ENCODE assay signal across 18 cellular contexts in the genomic region with DNA sequence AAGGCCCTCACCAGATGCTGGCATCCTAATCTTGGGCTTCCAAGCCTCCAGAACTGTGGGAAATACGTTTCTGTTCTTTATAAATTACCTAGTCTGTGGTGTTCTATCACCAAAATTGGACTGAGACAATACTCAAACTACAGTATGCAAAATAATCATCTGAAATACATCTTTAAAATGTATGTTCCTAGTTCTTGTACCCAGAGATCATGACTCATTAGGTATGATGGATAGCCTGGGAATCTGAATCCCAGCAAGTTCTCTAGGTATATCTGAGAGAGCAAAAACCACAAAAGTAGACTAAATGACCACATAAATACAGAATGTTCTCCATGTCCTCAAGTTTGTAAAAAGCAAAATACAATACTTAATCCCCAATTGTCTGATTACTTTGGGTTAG.
"Had no signal": no experiment of that assay in that cellular context is flagged by ENCODE, and none has a peak within 500 bp of the region (broad histone marks: within the 10 kb centered on the region; RNA-seq: fewer than 3 reads in every experiment).

No MANE protein-coding gene starts in this region.

- H3K27me3 Mint-ChIP-seq: activated CD4-positive, alpha-beta memory T cell treated with anti-CD3 and anti-CD28 coated beads for 36 hours; activated CD4-positive, alpha-beta T cell treated with anti-CD3 and anti-CD28 coated beads for 36 hours; activated naive CD4-positive, alpha-beta T cell treated with anti-CD3 and anti-CD28 coated beads, Interleukin-2, amount 50 U/mL, for 24 hours; stimulated activated naive CD8-positive, alpha-beta T cell treated with anti-CD3 and anti-CD28 coated beads, Interleukin-15, amount 100 ng/mL, for 72 hours; type B pancreatic cell had no signal

- DNase-seq: activated CD4-positive, alpha-beta memory T cell treated with anti-CD3 and anti-CD28 coated beads for 36 hours; activated CD4-positive, alpha-beta T cell treated with anti-CD3 and anti-CD28 coated beads for 36 hours; activated CD8-positive, alpha-beta memory T cell treated with anti-CD3 and anti-CD28 coated beads, Interleukin-2, amount 10 ng/mL, durations not matched to agents 7 days and 5 days; activated effector memory CD4-positive, alpha-beta T cell treated with anti-CD3 and anti-CD28 coated beads, Interleukin-2, amount 50 U/mL, for 16 hours; activated T-cell treated with anti-CD3 and anti-CD28 coated beads, Interleukin-2, amount 50 U/mL, for 4 hours; dermis blood vessel endothelial cell; effector memory CD8-positive, alpha-beta T cell; hippocampal formation; left ventricle myocardium superior; mesendoderm; posterior cingulate gyrus; stimulated activated naive CD8-positive, alpha-beta T cell treated with anti-CD3 and anti-CD28 coated beads, Interleukin-15, amount 100 ng/mL, for 72 hours; T-helper 2 cell had no signal

- ATAC-seq: activated CD4-positive, alpha-beta T cell treated with anti-CD3 and anti-CD28 coated beads for 36 hours; activated CD8-positive, alpha-beta memory T cell treated with anti-CD3 and anti-CD28 coated beads, Interleukin-2, amount 10 ng/mL, durations not matched to agents 7 days and 5 days; activated T-cell treated with anti-CD3 and anti-CD28 coated beads, Interleukin-2, amount 50 U/mL, for 4 hours; effector memory CD8-positive, alpha-beta T cell; left ventricle myocardium superior; natural killer cell treated with Interleukin-12 subunit alpha and Interleukin-12 subunit beta and Interleukin-15 and Interleukin-18, amount 100 ng/mL, for 72 hours; stimulated activated naive CD8-positive, alpha-beta T cell treated with anti-CD3 and anti-CD28 coated beads, Interleukin-15, amount 100 ng/mL, for 72 hours had no signal

- H3K27me3 ChIP-seq: right atrium auricular region had no signal

- H3K36me3 ChIP-seq: right atrium auricular region had no signal

- H3K4me1 ChIP-seq: right atrium auricular region had no signal

- H3K4me3 Mint-ChIP-seq: activated CD4-positive, alpha-beta memory T cell treated with anti-CD3 and anti-CD28 coated beads for 36 hours; activated CD4-positive, alpha-beta T cell treated with anti-CD3 and anti-CD28 coated beads for 36 hours; activated CD8-positive, alpha-beta memory T cell treated with anti-CD3 and anti-CD28 coated beads, Interleukin-2, amount 10 ng/mL, durations not matched to agents 7 days and 5 days; activated naive CD4-positive, alpha-beta T cell treated with anti-CD3 and anti-CD28 coated beads, Interleukin-2, amount 50 U/mL, for 24 hours; activated T-cell treated with anti-CD3 and anti-CD28 coated beads, Interleukin-2, amount 50 U/mL, for 4 hours; effector memory CD8-positive, alpha-beta T cell; natural killer cell treated with Interleukin-12 subunit alpha and Interleukin-12 subunit beta and Interleukin-15 and Interleukin-18, amount 100 ng/mL, for 72 hours; stimulated activated naive CD8-positive, alpha-beta T cell treated with anti-CD3 and anti-CD28 coated beads, Interleukin-15, amount 100 ng/mL, for 72 hours; type B pancreatic cell had no signal

- H3K4me3 ChIP-seq: right atrium auricular region had no signal

- FAIRE-seq: bronchial epithelial cell had no signal

- H3K36me3 Mint-ChIP-seq: activated CD4-positive, alpha-beta memory T cell treated with anti-CD3 and anti-CD28 coated beads for 36 hours; activated CD8-positive, alpha-beta memory T cell treated with anti-CD3 and anti-CD28 coated beads, Interleukin-2, amount 10 ng/mL, durations not matched to agents 7 days and 5 days; activated naive CD4-positive, alpha-beta T cell treated with anti-CD3 and anti-CD28 coated beads, Interleukin-2, amount 50 U/mL, for 24 hours; natural killer cell treated with Interleukin-12 subunit alpha and Interleukin-12 subunit beta and Interleukin-15 and Interleukin-18, amount 100 ng/mL, for 72 hours; type B pancreatic cell had no signal

- H3K4me1 Mint-ChIP-seq: activated CD4-positive, alpha-beta T cell treated with anti-CD3 and anti-CD28 coated beads for 36 hours; activated CD8-positive, alpha-beta memory T cell treated with anti-CD3 and anti-CD28 coated beads, Interleukin-2, amount 10 ng/mL, durations not matched to agents 7 days and 5 days; activated naive CD4-positive, alpha-beta T cell treated with anti-CD3 and anti-CD28 coated beads, Interleukin-2, amount 50 U/mL, for 24 hours; stimulated activated naive CD8-positive, alpha-beta T cell treated with anti-CD3 and anti-CD28 coated beads, Interleukin-15, amount 100 ng/mL, for 72 hours had no signal

- H3K27ac ChIP-seq: right atrium auricular region had no signal

- H3K9me3 ChIP-seq: right atrium auricular region had no signal

- H3K9me3 Mint-ChIP-seq: activated CD4-positive, alpha-beta memory T cell treated with anti-CD3 and anti-CD28 coated beads for 36 hours; activated naive CD4-positive, alpha-beta T cell treated with anti-CD3 and anti-CD28 coated beads, Interleukin-2, amount 50 U/mL, for 24 hours; activated T-cell treated with anti-CD3 and anti-CD28 coated beads, Interleukin-2, amount 50 U/mL, for 4 hours; effector memory CD8-positive, alpha-beta T cell; natural killer cell treated with Interleukin-12 subunit alpha and Interleukin-12 subunit beta and Interleukin-15 and Interleukin-18, amount 100 ng/mL, for 72 hours; type B pancreatic cell had no signal

- H3K27ac Mint-ChIP-seq: activated CD4-positive, alpha-beta memory T cell treated with anti-CD3 and anti-CD28 coated beads for 36 hours; activated CD4-positive, alpha-beta T cell treated with anti-CD3 and anti-CD28 coated beads for 36 hours; activated CD8-positive, alpha-beta memory T cell treated with anti-CD3 and anti-CD28 coated beads, Interleukin-2, amount 10 ng/mL, durations not matched to agents 7 days and 5 days; activated naive CD4-positive, alpha-beta T cell treated with anti-CD3 and anti-CD28 coated beads, Interleukin-2, amount 50 U/mL, for 24 hours; effector memory CD8-positive, alpha-beta T cell; natural killer cell treated with Interleukin-12 subunit alpha and Interleukin-12 subunit beta and Interleukin-15 and Interleukin-18, amount 100 ng/mL, for 72 hours; stimulated activated naive CD8-positive, alpha-beta T cell treated with anti-CD3 and anti-CD28 coated beads, Interleukin-15, amount 100 ng/mL, for 72 hours; type B pancreatic cell had no signal
